Comparison of ENCODE assay signal across 31 cellular contexts in genomic region chr3:96183871-96184270, GRCh38.
"Had no signal": no experiment of that assay in that cellular context is flagged by ENCODE, and none has a peak within 500 bp of the region (broad histone marks: within the 10 kb centered on the region; RNA-seq: fewer than 3 reads in every experiment).

No MANE protein-coding gene starts in this region.

- ATAC-seq: activated CD8-positive, alpha-beta T cell treated with anti-CD3 and anti-CD28 coated beads for 36 hours; activated naive CD4-positive, alpha-beta T cell treated with anti-CD3 and anti-CD28 coated beads, Interleukin-2, amount 50 U/mL, for 72 hours; activated T-cell treated with anti-CD3 and anti-CD28 coated beads, Interleukin-2, amount 50 U/mL, for 4 hours; activated T-cell treated with anti-CD3 and anti-CD28 coated beads, Interleukin-2, amount 50 U/mL, for 72 hours; activated T-helper 17 cell treated with anti-CD3 and anti-CD28 coated beads, Interleukin-2, amount 50 U/mL, for 72 hours had no signal

- FAIRE-seq: astrocyte, TTC549 had no signal

- DNase-seq: activated B cell treated with CpG ODN at 0.5 μM for 24 hours; activated CD4-positive, alpha-beta memory T cell treated with anti-CD3 and anti-CD28 coated beads for 36 hours; activated CD4-positive, alpha-beta T cell treated with anti-CD3 and anti-CD28 coated beads for 4 hours; activated CD4-positive, alpha-beta T cell treated with anti-CD3 and anti-CD28 coated beads, Interleukin-2, amount 10 ng/mL, durations not matched to agents 24 days and 14 days; activated CD4-positive, alpha-beta T cell treated with anti-CD3 and anti-CD28 coated beads, Interleukin-2, amount 50 U/mL, for 1 hour; activated CD4-positive, alpha-beta T cell treated with anti-CD3 and anti-CD28 coated beads, Interleukin-2, amount 50 U/mL, for 4 hours; activated CD4-positive, CD25-positive, alpha-beta regulatory T cell treated with anti-CD3 and anti-CD28 coated beads, Interleukin-2, amount 50 U/mL, for 72 hours; activated CD8-positive, alpha-beta memory T cell treated with anti-CD3 and anti-CD28 coated beads, Interleukin-2, amount 50 U/mL, for 4 hours; activated CD8-positive, alpha-beta T cell treated with anti-CD3 and anti-CD28 coated beads for 36 hours; activated effector memory CD4-positive, alpha-beta T cell treated with anti-CD3 and anti-CD28 coated beads, Interleukin-2, amount 50 U/mL, for 16 hours; activated gamma-delta T cell treated with Interleukin-2 at 50 U/mL for 16 hours; activated naive CD4-positive, alpha-beta T cell; activated naive CD4-positive, alpha-beta T cell treated with anti-CD3 and anti-CD28 coated beads for 36 hours; activated naive CD4-positive, alpha-beta T cell treated with anti-CD3 and anti-CD28 coated beads, Interleukin-2, amount 50 U/mL, for 16 hours; activated naive CD8-positive, alpha-beta T cell treated with anti-CD3 and anti-CD28 coated beads for 36 hours; activated T-cell treated with anti-CD3 and anti-CD28 coated beads for 4 hours; activated T-cell treated with anti-CD3 and anti-CD28 coated beads, Interleukin-2, amount 50 U/mL, for 1 hour; activated T-cell treated with anti-CD3 and anti-CD28 coated beads, Interleukin-2, amount 50 U/mL, for 4 hours; activated T-cell treated with anti-CD3 and anti-CD28 coated beads, Interleukin-2, amount 50 U/mL, for 72 hours; adrenal gland; amniotic stem cell; aorta; caudate nucleus; cerebellar nuclear complex; T-helper 1 cell; T-helper 2 cell; T-helper 9 cell had no signal
